ENCODE assay signal across 9 cellular contexts in genomic region chr6:83853968-83854501, GRCh38. TPM values are rescaled to one million over a fixed set of nuclear protein-coding genes. Genes with fewer than 3 reads are reported as not detected.
DNase-seq lines count a peak whose midpoint lies in the region; ATAC-seq and TF ChIP-seq lines count a peak whose summit lies in the region.
"Had no signal": no experiment of that assay in that cellular context is flagged by ENCODE, and none has a peak within 500 bp of the region (broad histone marks: within the 10 kb centered on the region; RNA-seq: fewer than 3 reads in every experiment).

No MANE protein-coding gene starts in this region.

- H3K27me3 ChIP-seq in GM06990 (replicated peaks; ENCODE audit: control insufficient read depth, insufficient read depth, low read length) (no peaks in the 10 kb centered on the region; the same call in 1 of the 2 replicates), colonic mucosa (peaks cover 29% of the 10 kb centered on the region), MG63 (peaks cover 43% of the 10 kb centered on the region), left lung (peaks cover 31 to 86% of the 10 kb centered on the region in 2 donors)

- peaks cover 15% of the 10 kb centered on the region for H3K4me1 Mint-ChIP-seq in osteocyte (ENCODE audit: unreplicated experiment)

- peaks cover 69% of the 10 kb centered on the region for H3K27me3 Mint-ChIP-seq in osteocyte (ENCODE audit: unreplicated experiment)

- no peaks in the 10 kb centered on the region for H3K36me3 Mint-ChIP-seq in osteocyte (ENCODE audit: unreplicated experiment)

- ATAC-seq in left lung, result no peak

- H3K9me3 ChIP-seq in colonic mucosa, result no peaks in the 10 kb centered on the region
- H3K9me3 ChIP-seq in MG63, result no peaks in the 10 kb centered on the region
- no peaks in the 10 kb centered on the region for H3K9me3 ChIP-seq in left lung

- no peaks in the 10 kb centered on the region for H3K9me3 Mint-ChIP-seq in osteocyte (ENCODE audit: unreplicated experiment)

- H3K27ac ChIP-seq in colonic mucosa, result no peak overlapping the region
- no peak overlapping the region for H3K27ac ChIP-seq in left lung

- no peak overlapping the region for H3K9ac ChIP-seq in colonic mucosa (ENCODE audit: low read depth in 2 of 2, low read length in 2 of 2)

- no peak overlapping the region for H3K27ac Mint-ChIP-seq in osteocyte (ENCODE audit: unreplicated experiment)

- DNase-seq in GM06990 (ENCODE audit: extremely low read depth, insufficient read length) (peak; percentile 15), NCI-H146 treated with DMSO at 0.1 percent for 48 hours (lab: John Stamatoyannopoulos, UW; ENCODE audit: unreplicated experiment) (peak; percentile 51), colonic mucosa (no peak), osteocyte (ENCODE audit: extremely low spot score, unreplicated experiment) (no peak), MG63 (no peak), COLO829 (ENCODE audit: low spot score) (no peak), left lung (no peak), AG08395 (ENCODE audit: low spot score) (no peak)

- H3K4me3 ChIP-seq in GM06990 (replicated peaks; ENCODE audit: low read depth, low read length), result peak overlapping the region; percentile 55
- H3K4me3 ChIP-seq in colonic mucosa, result peak overlapping the region; percentile 20
- no peak overlapping the region for H3K4me3 ChIP-seq in MG63
- peak overlapping the region in 1 of 2 donors; percentile 35 for H3K4me3 ChIP-seq in left lung

- intact Hi-C loops in colonic mucosa (cut with DNase I) (no loop called here), left lung (cut with DNase I) (no loop called here)

- no peak for TF ChIP-seq CTCF in GM06990 (IDR thresholded peaks at IDR 0.05; ENCODE audit: insufficient read depth, low read length, poor library complexity, severe bottlenecking)
- TF ChIP-seq CTCF in colonic mucosa (IDR thresholded peaks at IDR 0.05), result no peak
- TF ChIP-seq CTCF in osteocyte (IDR thresholded peaks at IDR 0.05), result no peak
- no peak for TF ChIP-seq CTCF in left lung (IDR thresholded peaks at IDR 0.05)

- no peaks in the 10 kb centered on the region for H3K36me3 ChIP-seq in GM06990 (ENCODE audit: control insufficient read depth, insufficient read depth, low read length)
- H3K36me3 ChIP-seq in colonic mucosa, result no peaks in the 10 kb centered on the region
- no peaks in the 10 kb centered on the region for H3K36me3 ChIP-seq in MG63
- no peaks in the 10 kb centered on the region for H3K36me3 ChIP-seq in left lung

- H3K4me3 Mint-ChIP-seq in osteocyte (ENCODE audit: unreplicated experiment), result peak overlapping the region; percentile 72

- peaks cover 9% of the 10 kb centered on the region for H3K4me1 ChIP-seq in colonic mucosa
- H3K4me1 ChIP-seq in left lung, result peaks cover 6 to 14% of the 10 kb centered on the region in 2 donors

RNA-seq across cellular contexts. Expression of gene RIPPLY2, which starts 0.9 kb away (rescaled TPM):
- not detected for total RNA-seq in colonic mucosa
- total RNA-seq in osteocyte, result not detected in 2 replicates
- not detected in 2 replicates for total RNA-seq in MG63 (2014; rRNA removed; shearing (Covaris generic); ENCODE audit: low replicate concordance)
- not detected for total RNA-seq in left lung
- total RNA-seq: HT1080 had no signal

RNA-seq across cellular contexts. Expression of gene CYB5R4, which starts 5.5 kb away (rescaled TPM):
- total RNA-seq in colonic mucosa (10 to 100 TPM; 25.4 to 35.4 TPM), osteocyte (10.9 and 11.4 TPM in 2 replicates), left lung (10 to 100 TPM; 23.1 to 44.3 TPM)
- total RNA-seq in MG63 (2014; rRNA removed; shearing (Covaris generic); ENCODE audit: low replicate concordance), result 24.4 and 28.7 TPM in 2 replicates

Comparison
In these comparisons a context has a peak if more than half of its experiments do, and no peak if none do; other contexts are left out.
1. DNase-seq: peak in GM06990 (single experiment) and NCI-H146 treated with DMSO at 0.1 percent for 48 hours (single experiment); none in colonic mucosa (single experiment), osteocyte (single experiment), MG63 (single experiment), COLO829 (single experiment), left lung (0 of 2) and AG08395 (single experiment).